Comparison of ENCODE assay signal across 21 cellular contexts in genomic region chr2:233361298-233361697, GRCh38. TPM values are rescaled to one million over a fixed set of nuclear protein-coding genes. Genes with fewer than 3 reads are reported as not detected.
DNase-seq lines count a peak whose midpoint lies in the region; ATAC-seq and TF ChIP-seq lines count a peak whose summit lies in the region.
"Had no signal": no experiment of that assay in that cellular context is flagged by ENCODE, and none has a peak within 500 bp of the region (broad histone marks: within the 10 kb centered on the region; RNA-seq: fewer than 3 reads in every experiment).

No MANE protein-coding gene starts in this region.

- no CpG with 5 or more reads among the region's 7 CpGs for WGBS in trophoblast cell (ENCODE audit: extremely low coverage, insufficient coverage, insufficient read length)
- WGBS in tibial nerve, 2 donors: 71 to 82% methylated on average over 7 of the region's 7 CpGs

- no peak for TF ChIP-seq EP300 in tibial nerve (IDR thresholded peaks at IDR 0.05)

- no peaks in the 10 kb centered on the region for H3K9me2 ChIP-seq in Loucy (replicated peaks; ENCODE audit: low read depth, low read length)

- H4K91ac ChIP-seq in trophoblast cell (ENCODE audit: low read depth, low read length): peak overlapping the region; percentile 45

- H3K9ac ChIP-seq in Loucy (ENCODE audit: low read depth, low read length, poor library complexity, severe bottlenecking) (peak overlapping the region; percentile 9), trophoblast cell (ENCODE audit: low read length) (no peak overlapping the region)

- H4K8ac ChIP-seq in trophoblast cell (ENCODE audit: low read depth, low read length): no peak overlapping the region

- H3K4me1 ChIP-seq in Loucy (ENCODE audit: insufficient read depth, low read length, poor library complexity, severe bottlenecking) (peaks cover 32% of the 10 kb centered on the region), trophoblast cell (ENCODE audit: control insufficient read depth in 1 of 2, insufficient read depth in 2 of 2, low read length in 2 of 2) (peaks cover 16 to 21% of the 10 kb centered on the region in 2 experiments), breast epithelium (peaks cover 0 to 3% of the 10 kb centered on the region in 2 donors), tibial nerve (peaks cover 0 to 17% (median under 1%) of the 10 kb centered on the region in 4 donors)
- H3K4me1 ChIP-seq: colonic mucosa had no signal

- H3K18ac ChIP-seq in trophoblast cell (ENCODE audit: low read length): no peak overlapping the region

- intact Hi-C loops in CD14-positive monocyte (cut with micrococcal nuclease) (no loop called here), left ventricle myocardium superior (cut with micrococcal nuclease) (no loop called here), breast epithelium (cut with DNase I; ENCODE audit: low total_unique reads) (no loop called here)

- peaks cover 20% of the 10 kb centered on the region for H4K20me1 ChIP-seq in Loucy (ENCODE audit: insufficient read depth, low read length, poor library complexity, severe bottlenecking)

- no peaks in the 10 kb centered on the region for H3K27me3 ChIP-seq in Loucy (ENCODE audit: insufficient read depth, low read length, poor library complexity, severe bottlenecking)
- no peaks in the 10 kb centered on the region for H3K27me3 ChIP-seq in trophoblast cell (ENCODE audit: insufficient read depth, low read length)
- no peaks in the 10 kb centered on the region for H3K27me3 ChIP-seq in breast epithelium
- no peaks in the 10 kb centered on the region for H3K27me3 ChIP-seq in tibial nerve
- H3K27me3 ChIP-seq: colonic mucosa had no signal

- TF ChIP-seq CTCF in CD14-positive monocyte (IDR thresholded peaks at IDR 0.05) (no peak), Loucy (conservative IDR thresholded peaks at IDR 0.05; ENCODE audit: low read length) (no peak), breast epithelium (IDR thresholded peaks at IDR 0.05) (no peak), tibial nerve (IDR thresholded peaks at IDR 0.05) (no peak)

- H3K36me3 ChIP-seq in Loucy (ENCODE audit: insufficient read depth, low read length) (no peaks in the 10 kb centered on the region; the same call in 1 of the 2 replicates), trophoblast cell (ENCODE audit: control insufficient read depth in 1 of 2, insufficient read depth in 2 of 2, low read length in 2 of 2) (no peaks in the 10 kb centered on the region), breast epithelium (no peaks in the 10 kb centered on the region), tibial nerve (peaks cover 0 to 6% (median 0%) of the 10 kb centered on the region in 3 donors)
- H3K36me3 ChIP-seq: colonic mucosa had no signal

- peak overlapping the region in 5 of 7 donors; percentile 16 to 70 (median 51) for H3K27ac Mint-ChIP-seq in CD14-positive monocyte
- H3K27ac Mint-ChIP-seq: activated naive CD4-positive, alpha-beta T cell treated with anti-CD3 and anti-CD28 coated beads for 36 hours had no signal

- no peak overlapping the region for H3K4me3 ChIP-seq in Loucy (ENCODE audit: low read length, poor library complexity, severe bottlenecking)
- H3K4me3 ChIP-seq in trophoblast cell (ENCODE audit: low read depth, low read length): no peak overlapping the region
- no peak overlapping the region for H3K4me3 ChIP-seq in breast epithelium
- no peak overlapping the region for H3K4me3 ChIP-seq in tibial nerve
- H3K4me3 ChIP-seq: colonic mucosa had no signal

- H3K27ac ChIP-seq in trophoblast cell (ENCODE audit: low read depth, low read length) (peak overlapping the region; percentile 75), breast epithelium (no peak overlapping the region), tibial nerve (no peak overlapping the region)
- H3K27ac ChIP-seq: colonic mucosa had no signal

- DNase-seq in CD14-positive monocyte (ENCODE audit: low spot score) (no peak), left ventricle myocardium superior (no peak), trophoblast cell (no peak), breast epithelium (ENCODE audit: low spot score in 2 of 2) (no peak), NCI-H345 treated with DMSO at 0.1 percent for 48 hours (lab: John Stamatoyannopoulos, UW; ENCODE audit: unreplicated experiment) (no peak), SKM-1 (lab: John Stamatoyannopoulos, UW; ENCODE audit: unreplicated experiment) (no peak), tibial nerve (ENCODE audit: low spot score in 2 of 2) (no peak)
- DNase-seq: activated CD4-positive, alpha-beta T cell treated with anti-CD3 and anti-CD28 coated beads, Interleukin-2, amount 50 U/mL, for 48 hours; activated naive CD4-positive, alpha-beta T cell treated with anti-CD3 and anti-CD28 coated beads for 36 hours; colonic mucosa; hypothalamus; KG1; kidney; NCI-H1092; NCI-H2029; RPMI8226; stimulated activated CD4-positive, alpha-beta T cell treated with anti-CD3 and anti-CD28 coated beads, Interleukin-12 subunit alpha, Interleukin-12 subunit beta, amount 100 ng/mL, for 4 hours; stimulated activated CD8-positive, alpha-beta memory T cell treated with anti-CD3 and anti-CD28 coated beads, Interleukin-4, amount 100 ng/mL, for 48 hours had no signal

- H3F3A ChIP-seq in Loucy (ENCODE audit: low read depth): no peaks in the 10 kb centered on the region

- no peaks in the 10 kb centered on the region for H3K9me3 ChIP-seq in Loucy (ENCODE audit: insufficient read depth, low read depth, low read length)
- H3K9me3 ChIP-seq in trophoblast cell (ENCODE audit: insufficient read depth, low read depth, low read length): no peaks in the 10 kb centered on the region
- H3K9me3 ChIP-seq in breast epithelium: peaks cover 0 to 8% of the 10 kb centered on the region in 2 donors
- H3K9me3 ChIP-seq in tibial nerve: peaks cover 0 to 12% (median 0%) of the 10 kb centered on the region in 4 donors
- H3K9me3 ChIP-seq: colonic mucosa had no signal

- no peak overlapping the region for H3K4ac ChIP-seq in trophoblast cell (ENCODE audit: low read depth, low read length)

- no peak overlapping the region for H2AK5ac ChIP-seq in trophoblast cell (ENCODE audit: low read length)

- no peak overlapping the region for H3K4me3 Mint-ChIP-seq in CD14-positive monocyte
- H3K4me3 Mint-ChIP-seq: activated naive CD4-positive, alpha-beta T cell treated with anti-CD3 and anti-CD28 coated beads for 36 hours had no signal

- peaks cover 60% of the 10 kb centered on the region for H3K4me1 Mint-ChIP-seq in CD14-positive monocyte

- no peak overlapping the region for H3K4me2 ChIP-seq in Loucy (ENCODE audit: low read depth, low read length, poor library complexity, severe bottlenecking)
- H3K4me2 ChIP-seq in trophoblast cell (ENCODE audit: low read length): peak overlapping the region; percentile 9

- H4K12ac ChIP-seq in trophoblast cell (ENCODE audit: low read depth, low read length): no peak overlapping the region

- no peak overlapping the region for H2BK5ac ChIP-seq in trophoblast cell (ENCODE audit: low read depth, low read length, poor library complexity)

- H3K36me3 Mint-ChIP-seq in CD14-positive monocyte: peaks cover 22 to 52% of the 10 kb centered on the region in 2 donors

- peaks cover 0 to 2% (median 0%) of the 10 kb centered on the region in 3 donors for H3K27me3 Mint-ChIP-seq in CD14-positive monocyte (ENCODE audit: low read depth in 3 of 3)

- TF ChIP-seq POLR2A in breast epithelium (IDR thresholded peaks at IDR 0.05): no peak
- no peak for TF ChIP-seq POLR2A in tibial nerve (IDR thresholded peaks at IDR 0.05)

- peaks cover 8% of the 10 kb centered on the region for H3K79me1 ChIP-seq in trophoblast cell (ENCODE audit: low read length)

- no peak overlapping the region for H2AFZ ChIP-seq in Loucy (ENCODE audit: low read length)
- no peak overlapping the region for H2AFZ ChIP-seq in trophoblast cell (ENCODE audit: insufficient read depth, low read length, poor library complexity)

- H3K14ac ChIP-seq in trophoblast cell (ENCODE audit: low read length): no peak overlapping the region

- ATAC-seq in left ventricle myocardium superior: peak; percentile 47

- no peak overlapping the region for H2BK12ac ChIP-seq in trophoblast cell (ENCODE audit: low read length)

- H3K79me2 ChIP-seq in Loucy (ENCODE audit: insufficient read depth, low read length): peaks cover 65% of the 10 kb centered on the region
- peaks cover 2% of the 10 kb centered on the region for H3K79me2 ChIP-seq in trophoblast cell (ENCODE audit: control insufficient read depth, insufficient read depth, low read length, poor library complexity)

- H3K23ac ChIP-seq in trophoblast cell (ENCODE audit: low read length): no peak overlapping the region

- H2BK120ac ChIP-seq in trophoblast cell (ENCODE audit: insufficient read depth, low read length, poor library complexity): no peak overlapping the region

- H3K9me3 Mint-ChIP-seq in CD14-positive monocyte: no peaks in the 10 kb centered on the region

RNA-seq across cellular contexts. Expression of gene DGKD, which starts 7.0 kb away (rescaled TPM):
- 10 to 100 TPM; 14.5 to 16.6 TPM for polyA plus RNA-seq in CD14-positive monocyte
- total RNA-seq in left ventricle myocardium superior: 27.1 TPM
- 14.2 and 15.7 TPM in 2 replicates for polyA plus RNA-seq in trophoblast cell (2013)
- 10 to 100 TPM; 17.1 to 41.3 (median 37.3) TPM for total RNA-seq in breast epithelium
- 10 to 100 TPM in 1 of 4 donors, 1 to 10 TPM in 3; 6.5 to 11.7 (median 7.4) TPM for total RNA-seq in tibial nerve

RNA-seq across cellular contexts. Expression of gene SAG, which starts 53.7 kb away (rescaled TPM):
- under 1 TPM in 1 of 2 donors, not detected in 1; 0.87 TPM for polyA plus RNA-seq in CD14-positive monocyte
- total RNA-seq in left ventricle myocardium superior: not detected
- under 0.01 TPM in 1 of 2 replicates, not detected in the other for polyA plus RNA-seq in trophoblast cell (2013)
- total RNA-seq in breast epithelium: not detected
- total RNA-seq in tibial nerve: not detected
- total RNA-seq: kidney, mesenteric fat pad, temporal lobe had no signal
